ENCODE assay signal across 1 cellular context in the genomic region with DNA sequence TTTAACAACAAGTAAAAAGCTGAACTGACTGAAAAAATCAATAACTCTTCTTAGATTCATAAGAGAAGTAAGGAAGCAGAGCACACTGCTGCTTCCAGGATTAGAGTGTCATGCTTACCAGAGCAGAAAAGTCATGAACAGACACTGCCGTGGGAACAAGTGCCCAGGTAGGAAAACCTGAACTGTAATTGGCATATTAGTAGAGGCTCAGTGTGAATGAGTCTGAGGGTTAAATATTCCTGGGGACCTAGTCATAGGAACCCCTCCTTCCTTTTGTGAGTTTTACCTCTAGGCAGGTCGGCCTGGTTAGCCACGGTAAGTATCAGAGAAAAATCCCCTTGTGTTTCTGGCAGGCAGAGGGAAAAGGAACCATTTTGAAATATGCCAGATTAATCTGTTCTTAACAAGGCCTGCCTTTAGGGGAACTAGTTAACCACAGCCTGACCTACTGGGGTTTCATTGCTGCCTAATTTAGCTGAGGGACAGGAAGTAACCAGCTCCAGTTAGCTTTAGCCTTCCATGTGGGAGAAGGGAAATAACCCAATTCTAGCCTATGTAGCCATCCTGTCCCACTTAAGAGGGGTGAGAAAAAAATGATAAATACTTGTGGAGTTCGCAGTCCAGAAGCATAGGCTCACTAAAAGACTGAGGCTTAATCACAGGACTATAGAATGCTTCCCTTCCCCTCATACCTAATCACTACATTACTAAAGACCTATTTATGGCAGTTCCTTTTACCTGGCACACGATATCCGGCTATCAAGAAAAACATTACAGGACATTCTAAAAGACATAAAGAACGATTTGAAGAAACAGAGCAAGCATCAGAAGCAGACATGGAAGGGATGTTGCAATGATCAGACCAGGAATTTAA.
TF ChIP-seq lines count a peak whose summit lies in the region.

No MANE protein-coding gene starts in this region.

TF ChIP-seq in GM12878, 131 proteins besides CTCF, POLR2A, EP300 and RAD21 (continued from another document and continues in another):
- TF ChIP-seq ATF7 (IDR thresholded peaks at IDR 0.05; ENCODE audit: low read depth) (peak; percentile 53; the same call in 1 of the 2 replicates), NFYA (IDR thresholded peaks at IDR 0.05; ENCODE audit: borderline replicate concordance, low read depth, low read length) (no peak), CBX3 (IDR thresholded peaks at IDR 0.05; ENCODE audit: borderline replicate concordance, low read depth) (no peak), FOS (IDR thresholded peaks at IDR 0.05; ENCODE audit: borderline replicate concordance, extremely low read depth, insufficient read length) (no peak), FOXM1 (IDR thresholded peaks at IDR 0.05; ENCODE audit: low read depth, low read length) (peak; percentile 77; the same call in 1 of the 2 replicates), WRNIP1 (IDR thresholded peaks at IDR 0.05; ENCODE audit: borderline replicate concordance, low read depth, low read length) (no peak), SPI1 (IDR thresholded peaks at IDR 0.05; ENCODE audit: borderline replicate concordance, insufficient read depth, low read depth, low read length) (peak; percentile 55), BACH1 (IDR thresholded peaks at IDR 0.05; ENCODE audit: borderline replicate concordance) (no peak; the same call in 1 of the 2 replicates), NR2C2 (IDR thresholded peaks at IDR 0.05; ENCODE audit: borderline replicate concordance, control insufficient read depth, insufficient read length, low read depth) (no peak), EZH2 (IDR thresholded peaks at IDR 0.05; ENCODE audit: borderline replicate concordance, control insufficient read depth, low read depth, low read length) (no peak), BCL11A (IDR thresholded peaks at IDR 0.05; ENCODE audit: low read depth, low read length) (peak; percentile 81), RBBP5 (conservative IDR thresholded peaks at IDR 0.05) (no peak), JUND (IDR thresholded peaks at IDR 0.05; ENCODE audit: low read depth, low read length) (no peak), SIX5 (IDR thresholded peaks at IDR 0.05; ENCODE audit: low read depth, low read length, severe bottlenecking) (no peak), ZSCAN29 (IDR thresholded peaks at IDR 0.05) (no peak), ASH2L (IDR thresholded peaks at IDR 0.05; ENCODE audit: borderline replicate concordance, low read depth) (no peak), CBFB (IDR thresholded peaks at IDR 0.05; ENCODE audit: low read depth) (peak; percentile 88), ESRRA (IDR thresholded peaks at IDR 0.05; ENCODE audit: low read length) (no peak), GATAD2B (conservative IDR thresholded peaks at IDR 0.05; ENCODE audit: low read depth) (peak; percentile 63; the same call in 1 of the 2 replicates), GABPA (IDR thresholded peaks at IDR 0.05; ENCODE audit: low read depth) (0 out of 2 replicates have a peak, but pooled peaks have one; percentile 32), POU2F2 (IDR thresholded peaks at IDR 0.05; ENCODE audit: borderline replicate concordance, low read depth, low read length) (peak; percentile 70; the same call in 1 of the 3 replicates), SRF (IDR thresholded peaks at IDR 0.05; ENCODE audit: low read depth in 2 of 2, low read length in 2 of 2) (peak in 1 of 2 experiments; percentile 73; a peak in 2 of 4 replicates), MXI1 (IDR thresholded peaks at IDR 0.05; ENCODE audit: low read depth, low read length) (no peak), POLR2AphosphoS5 (IDR thresholded peaks at IDR 0.05; ENCODE audit: low read length) (no peak), BHLHE40 (IDR thresholded peaks at IDR 0.05; ENCODE audit: borderline replicate concordance in 1 of 2, low read depth in 2 of 2, low read length in 1 of 2) (no peak), STAT3 (IDR thresholded peaks at IDR 0.05; ENCODE audit: low read depth, low read length) (no peak), YBX1 (IDR thresholded peaks at IDR 0.05) (no peak), CHD1 (IDR thresholded peaks at IDR 0.05; ENCODE audit: low read depth, low read length) (no peak), FOXK2 (IDR thresholded peaks at IDR 0.05) (no peak), SREBF1 (IDR thresholded peaks at IDR 0.05; ENCODE audit: low read length) (no peak), NRF1 (conservative IDR thresholded peaks at IDR 0.05; ENCODE audit: low read depth, low read length) (no peak), NFIC (IDR thresholded peaks at IDR 0.05; ENCODE audit: low read depth, low read length) (peak; percentile 85)
- TF ChIP-seq, protein P1, sequence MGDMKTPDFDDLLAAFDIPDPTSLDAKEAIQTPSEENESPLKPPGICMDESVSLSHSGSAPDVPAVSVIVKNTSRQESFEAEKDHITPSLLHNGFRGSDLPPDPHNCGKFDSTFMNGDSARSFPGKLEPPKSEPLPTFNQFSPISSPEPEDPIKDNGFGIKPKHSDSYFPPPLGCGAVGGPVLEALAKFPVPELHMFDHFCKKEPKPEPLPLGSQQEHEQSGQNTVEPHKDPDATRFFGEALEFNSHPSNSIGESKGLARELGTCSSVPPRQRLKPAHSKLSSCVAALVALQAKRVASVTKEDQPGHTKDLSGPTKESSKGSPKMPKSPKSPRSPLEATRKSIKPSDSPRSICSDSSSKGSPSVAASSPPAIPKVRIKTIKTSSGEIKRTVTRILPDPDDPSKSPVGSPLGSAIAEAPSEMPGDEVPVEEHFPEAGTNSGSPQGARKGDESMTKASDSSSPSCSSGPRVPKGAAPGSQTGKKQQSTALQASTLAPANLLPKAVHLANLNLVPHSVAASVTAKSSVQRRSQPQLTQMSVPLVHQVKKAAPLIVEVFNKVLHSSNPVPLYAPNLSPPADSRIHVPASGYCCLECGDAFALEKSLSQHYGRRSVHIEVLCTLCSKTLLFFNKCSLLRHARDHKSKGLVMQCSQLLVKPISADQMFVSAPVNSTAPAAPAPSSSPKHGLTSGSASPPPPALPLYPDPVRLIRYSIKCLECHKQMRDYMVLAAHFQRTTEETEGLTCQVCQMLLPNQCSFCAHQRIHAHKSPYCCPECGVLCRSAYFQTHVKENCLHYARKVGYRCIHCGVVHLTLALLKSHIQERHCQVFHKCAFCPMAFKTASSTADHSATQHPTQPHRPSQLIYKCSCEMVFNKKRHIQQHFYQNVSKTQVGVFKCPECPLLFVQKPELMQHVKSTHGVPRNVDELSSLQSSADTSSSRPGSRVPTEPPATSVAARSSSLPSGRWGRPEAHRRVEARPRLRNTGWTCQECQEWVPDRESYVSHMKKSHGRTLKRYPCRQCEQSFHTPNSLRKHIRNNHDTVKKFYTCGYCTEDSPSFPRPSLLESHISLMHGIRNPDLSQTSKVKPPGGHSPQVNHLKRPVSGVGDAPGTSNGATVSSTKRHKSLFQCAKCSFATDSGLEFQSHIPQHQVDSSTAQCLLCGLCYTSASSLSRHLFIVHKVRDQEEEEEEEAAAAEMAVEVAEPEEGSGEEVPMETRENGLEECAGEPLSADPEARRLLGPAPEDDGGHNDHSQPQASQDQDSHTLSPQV (IDR thresholded peaks at IDR 0.05), result 0 out of 2 replicates have a peak, but pooled peaks have one; percentile 39
- TF ChIP-seq, protein P2, sequence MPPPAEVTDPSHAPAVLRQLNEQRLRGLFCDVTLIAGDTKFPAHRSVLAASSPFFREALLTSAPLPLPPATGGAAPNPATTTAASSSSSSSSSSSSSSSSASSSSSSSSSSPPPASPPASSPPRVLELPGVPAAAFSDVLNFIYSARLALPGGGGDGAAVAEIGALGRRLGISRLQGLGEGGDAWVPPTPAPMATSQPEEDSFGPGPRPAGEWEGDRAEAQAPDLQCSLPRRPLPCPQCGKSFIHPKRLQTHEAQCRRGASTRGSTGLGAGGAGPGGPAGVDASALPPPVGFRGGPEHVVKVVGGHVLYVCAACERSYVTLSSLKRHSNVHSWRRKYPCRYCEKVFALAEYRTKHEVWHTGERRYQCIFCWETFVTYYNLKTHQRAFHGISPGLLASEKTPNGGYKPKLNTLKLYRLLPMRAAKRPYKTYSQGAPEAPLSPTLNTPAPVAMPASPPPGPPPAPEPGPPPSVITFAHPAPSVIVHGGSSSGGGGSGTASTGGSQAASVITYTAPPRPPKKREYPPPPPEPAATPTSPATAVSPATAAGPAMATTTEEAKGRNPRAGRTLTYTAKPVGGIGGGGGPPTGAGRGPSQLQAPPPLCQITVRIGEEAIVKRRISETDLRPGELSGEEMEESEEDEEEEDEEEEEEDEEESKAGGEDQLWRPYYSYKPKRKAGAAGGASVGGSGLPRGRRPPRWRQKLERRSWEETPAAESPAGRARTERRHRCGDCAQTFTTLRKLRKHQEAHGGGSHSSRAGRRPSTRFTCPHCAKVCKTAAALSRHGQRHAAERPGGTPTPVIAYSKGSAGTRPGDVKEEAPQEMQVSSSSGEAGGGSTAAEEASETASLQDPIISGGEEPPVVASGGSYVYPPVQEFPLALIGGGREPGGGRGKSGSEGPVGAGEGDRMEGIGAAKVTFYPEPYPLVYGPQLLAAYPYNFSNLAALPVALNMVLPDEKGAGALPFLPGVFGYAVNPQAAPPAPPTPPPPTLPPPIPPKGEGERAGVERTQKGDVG (CRISPR knock-in tag; IDR thresholded peaks at IDR 0.05), result no peak
- TF ChIP-seq, protein P3, sequence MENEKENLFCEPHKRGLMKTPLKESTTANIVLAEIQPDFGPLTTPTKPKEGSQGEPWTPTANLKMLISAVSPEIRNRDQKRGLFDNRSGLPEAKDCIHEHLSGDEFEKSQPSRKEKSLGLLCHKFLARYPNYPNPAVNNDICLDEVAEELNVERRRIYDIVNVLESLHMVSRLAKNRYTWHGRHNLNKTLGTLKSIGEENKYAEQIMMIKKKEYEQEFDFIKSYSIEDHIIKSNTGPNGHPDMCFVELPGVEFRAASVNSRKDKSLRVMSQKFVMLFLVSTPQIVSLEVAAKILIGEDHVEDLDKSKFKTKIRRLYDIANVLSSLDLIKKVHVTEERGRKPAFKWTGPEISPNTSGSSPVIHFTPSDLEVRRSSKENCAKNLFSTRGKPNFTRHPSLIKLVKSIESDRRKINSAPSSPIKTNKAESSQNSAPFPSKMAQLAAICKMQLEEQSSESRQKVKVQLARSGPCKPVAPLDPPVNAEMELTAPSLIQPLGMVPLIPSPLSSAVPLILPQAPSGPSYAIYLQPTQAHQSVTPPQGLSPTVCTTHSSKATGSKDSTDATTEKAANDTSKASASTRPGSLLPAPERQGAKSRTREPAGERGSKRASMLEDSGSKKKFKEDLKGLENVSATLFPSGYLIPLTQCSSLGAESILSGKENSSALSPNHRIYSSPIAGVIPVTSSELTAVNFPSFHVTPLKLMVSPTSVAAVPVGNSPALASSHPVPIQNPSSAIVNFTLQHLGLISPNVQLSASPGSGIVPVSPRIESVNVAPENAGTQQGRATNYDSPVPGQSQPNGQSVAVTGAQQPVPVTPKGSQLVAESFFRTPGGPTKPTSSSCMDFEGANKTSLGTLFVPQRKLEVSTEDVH (IDR thresholded peaks at IDR 0.05; ENCODE audit: low read depth, partially characterized antibody), result no peak
- TF ChIP-seq, protein P4, sequence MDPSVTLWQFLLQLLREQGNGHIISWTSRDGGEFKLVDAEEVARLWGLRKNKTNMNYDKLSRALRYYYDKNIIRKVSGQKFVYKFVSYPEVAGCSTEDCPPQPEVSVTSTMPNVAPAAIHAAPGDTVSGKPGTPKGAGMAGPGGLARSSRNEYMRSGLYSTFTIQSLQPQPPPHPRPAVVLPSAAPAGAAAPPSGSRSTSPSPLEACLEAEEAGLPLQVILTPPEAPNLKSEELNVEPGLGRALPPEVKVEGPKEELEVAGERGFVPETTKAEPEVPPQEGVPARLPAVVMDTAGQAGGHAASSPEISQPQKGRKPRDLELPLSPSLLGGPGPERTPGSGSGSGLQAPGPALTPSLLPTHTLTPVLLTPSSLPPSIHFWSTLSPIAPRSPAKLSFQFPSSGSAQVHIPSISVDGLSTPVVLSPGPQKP (IDR thresholded peaks at IDR 0.05; ENCODE audit: low read depth, low read length), result no peak
- TF ChIP-seq, protein P5, sequence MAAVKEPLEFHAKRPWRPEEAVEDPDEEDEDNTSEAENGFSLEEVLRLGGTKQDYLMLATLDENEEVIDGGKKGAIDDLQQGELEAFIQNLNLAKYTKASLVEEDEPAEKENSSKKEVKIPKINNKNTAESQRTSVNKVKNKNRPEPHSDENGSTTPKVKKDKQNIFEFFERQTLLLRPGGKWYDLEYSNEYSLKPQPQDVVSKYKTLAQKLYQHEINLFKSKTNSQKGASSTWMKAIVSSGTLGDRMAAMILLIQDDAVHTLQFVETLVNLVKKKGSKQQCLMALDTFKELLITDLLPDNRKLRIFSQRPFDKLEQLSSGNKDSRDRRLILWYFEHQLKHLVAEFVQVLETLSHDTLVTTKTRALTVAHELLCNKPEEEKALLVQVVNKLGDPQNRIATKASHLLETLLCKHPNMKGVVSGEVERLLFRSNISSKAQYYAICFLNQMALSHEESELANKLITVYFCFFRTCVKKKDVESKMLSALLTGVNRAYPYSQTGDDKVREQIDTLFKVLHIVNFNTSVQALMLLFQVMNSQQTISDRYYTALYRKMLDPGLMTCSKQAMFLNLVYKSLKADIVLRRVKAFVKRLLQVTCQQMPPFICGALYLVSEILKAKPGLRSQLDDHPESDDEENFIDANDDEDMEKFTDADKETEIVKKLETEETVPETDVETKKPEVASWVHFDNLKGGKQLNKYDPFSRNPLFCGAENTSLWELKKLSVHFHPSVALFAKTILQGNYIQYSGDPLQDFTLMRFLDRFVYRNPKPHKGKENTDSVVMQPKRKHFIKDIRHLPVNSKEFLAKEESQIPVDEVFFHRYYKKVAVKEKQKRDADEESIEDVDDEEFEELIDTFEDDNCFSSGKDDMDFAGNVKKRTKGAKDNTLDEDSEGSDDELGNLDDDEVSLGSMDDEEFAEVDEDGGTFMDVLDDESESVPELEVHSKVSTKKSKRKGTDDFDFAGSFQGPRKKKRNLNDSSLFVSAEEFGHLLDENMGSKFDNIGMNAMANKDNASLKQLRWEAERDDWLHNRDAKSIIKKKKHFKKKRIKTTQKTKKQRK (IDR thresholded peaks at IDR 0.05; ENCODE audit: low read depth, low read length), result no peak
- TF ChIP-seq, protein P6, sequence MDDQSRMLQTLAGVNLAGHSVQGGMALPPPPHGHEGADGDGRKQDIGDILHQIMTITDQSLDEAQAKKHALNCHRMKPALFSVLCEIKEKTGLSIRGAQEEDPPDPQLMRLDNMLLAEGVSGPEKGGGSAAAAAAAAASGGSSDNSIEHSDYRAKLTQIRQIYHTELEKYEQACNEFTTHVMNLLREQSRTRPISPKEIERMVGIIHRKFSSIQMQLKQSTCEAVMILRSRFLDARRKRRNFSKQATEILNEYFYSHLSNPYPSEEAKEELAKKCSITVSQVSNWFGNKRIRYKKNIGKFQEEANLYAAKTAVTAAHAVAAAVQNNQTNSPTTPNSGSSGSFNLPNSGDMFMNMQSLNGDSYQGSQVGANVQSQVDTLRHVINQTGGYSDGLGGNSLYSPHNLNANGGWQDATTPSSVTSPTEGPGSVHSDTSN (IDR thresholded peaks at IDR 0.05; ENCODE audit: insufficient replicate concordance, low read depth, low read length), result no peak
- TF ChIP-seq, protein P7, sequence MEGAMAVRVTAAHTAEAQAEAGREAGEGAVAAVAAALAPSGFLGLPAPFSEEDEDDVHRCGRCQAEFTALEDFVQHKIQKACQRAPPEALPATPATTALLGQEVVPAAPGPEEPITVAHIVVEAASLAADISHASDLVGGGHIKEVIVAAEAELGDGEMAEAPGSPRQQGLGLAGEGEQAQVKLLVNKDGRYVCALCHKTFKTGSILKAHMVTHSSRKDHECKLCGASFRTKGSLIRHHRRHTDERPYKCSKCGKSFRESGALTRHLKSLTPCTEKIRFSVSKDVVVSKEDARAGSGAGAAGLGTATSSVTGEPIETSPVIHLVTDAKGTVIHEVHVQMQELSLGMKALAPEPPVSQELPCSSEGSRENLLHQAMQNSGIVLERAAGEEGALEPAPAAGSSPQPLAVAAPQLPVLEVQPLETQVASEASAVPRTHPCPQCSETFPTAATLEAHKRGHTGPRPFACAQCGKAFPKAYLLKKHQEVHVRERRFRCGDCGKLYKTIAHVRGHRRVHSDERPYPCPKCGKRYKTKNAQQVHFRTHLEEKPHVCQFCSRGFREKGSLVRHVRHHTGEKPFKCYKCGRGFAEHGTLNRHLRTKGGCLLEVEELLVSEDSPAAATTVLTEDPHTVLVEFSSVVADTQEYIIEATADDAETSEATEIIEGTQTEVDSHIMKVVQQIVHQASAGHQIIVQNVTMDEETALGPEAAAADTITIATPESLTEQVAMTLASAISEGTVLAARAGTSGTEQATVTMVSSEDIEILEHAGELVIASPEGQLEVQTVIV (IDR thresholded peaks at IDR 0.05; ENCODE audit: borderline replicate concordance, partially characterized antibody), result no peak
